In genomic region chr2:11074246-11074820, GRCh38 we compare ENCODE assay signal across 15 cellular contexts.
A peak's percentile ranks its signal among the peaks of the same experiment; 100 is the strongest.
DNase-seq lines count a peak whose midpoint lies in the region; FAIRE-seq and TF ChIP-seq lines count a peak whose summit lies in the region.
"Had no signal": no experiment of that assay in that cellular context is flagged by ENCODE, and none has a peak within 500 bp of the region (broad histone marks: within the 10 kb centered on the region; RNA-seq: fewer than 3 reads in every experiment).

No MANE protein-coding gene starts in this region.

- H3K36me3 ChIP-seq in ACC112 (ENCODE audit: insufficient read depth, low read length), result no peaks in the 10 kb centered on the region
- H3K36me3 ChIP-seq in astrocyte (ENCODE audit: insufficient read depth, low read length), result no peaks in the 10 kb centered on the region
- no peaks in the 10 kb centered on the region for H3K36me3 ChIP-seq in mesenchymal stem cell (ENCODE audit: control insufficient read depth in 1 of 2, insufficient read depth in 2 of 2, low read depth in 1 of 2, low read length in 2 of 2)

- FAIRE-seq in astrocyte (lab: Jason Lieb, UNC), result no peak
- FAIRE-seq: GM18507 had no signal

- H3K9ac ChIP-seq in astrocyte (ENCODE audit: low read length), result no peak overlapping the region
- H3K9ac ChIP-seq in mesenchymal stem cell (ENCODE audit: low read length), result no peak overlapping the region

- peak overlapping the region; percentile 91 to 96 for H3K18ac ChIP-seq in mesenchymal stem cell (ENCODE audit: low read depth in 1 of 2, low read length in 2 of 2)

- TF ChIP-seq CTCF in astrocyte (IDR thresholded peaks at IDR 0.05; ENCODE audit: insufficient read depth, low read depth, low read length), result no peak

- DNase-seq in NCI-H1694 (lab: John Stamatoyannopoulos, UW) (peak; percentile 44), NCI-H1694 treated with DMSO at 0.1 percent for 48 hours (lab: John Stamatoyannopoulos, UW) (no peak), astrocyte (ENCODE audit: low read depth) (no peak), mesenchymal stem cell (no peak), NCI-H1092 (lab: John Stamatoyannopoulos, UW) (no peak), NCI-H2107 (lab: John Stamatoyannopoulos, UW) (no peak)
- DNase-seq in activated naive CD4-positive, alpha-beta T cell treated with anti-CD3 and anti-CD28 coated beads, Interleukin-2, amount 50 U/mL, for 16 hours, result no peak
- DNase-seq: 8988T, C1 segment of cervical spinal cord, DMS 273 treated with DMSO at 0.1 percent for 48 hours, NCI-H2029 treated with DMSO at 0.1 percent for 48 hours, NCI-H526 treated with DMSO at 0.1 percent for 48 hours had no signal

- no peak overlapping the region for H2BK5ac ChIP-seq in mesenchymal stem cell (ENCODE audit: low read depth, low read length, poor library complexity, severe bottlenecking)

- H3K4me1 ChIP-seq in ACC112 (ENCODE audit: control insufficient read depth, insufficient read depth, low read length, unreplicated experiment) (peaks cover 16% of the 10 kb centered on the region), astrocyte (ENCODE audit: insufficient read depth, low read length) (no peaks in the 10 kb centered on the region), mesenchymal stem cell (ENCODE audit: control insufficient read depth, insufficient read depth, low read depth, low read length) (peaks cover 2% of the 10 kb centered on the region)

- WGBS in mesenchymal stem cell, result 91% methylated on average over 13 of the region's 13 CpGs

- peak overlapping the region; percentile 96 for H2BK15ac ChIP-seq in mesenchymal stem cell (ENCODE audit: low read depth, poor library complexity, severe bottlenecking)

- peaks cover 7% of the 10 kb centered on the region for H3K9me3 Mint-ChIP-seq in astrocyte (ENCODE audit: unreplicated experiment)
- H3K9me3 Mint-ChIP-seq: IgD-negative memory B cell had no signal

- no peak overlapping the region for H2AK5ac ChIP-seq in mesenchymal stem cell (ENCODE audit: low read length, severe bottlenecking)

- peak overlapping the region; percentile 81 to 98 for H2BK12ac ChIP-seq in mesenchymal stem cell (ENCODE audit: low read length in 2 of 2)

- H3K14ac ChIP-seq in mesenchymal stem cell (ENCODE audit: low read length in 2 of 2), result peak overlapping the region in 1 of 2 experiments; percentile 62

- H3K4me1 Mint-ChIP-seq in astrocyte (ENCODE audit: low read depth, unreplicated experiment), result peaks cover 7% of the 10 kb centered on the region

- H3K27me3 Mint-ChIP-seq in astrocyte (ENCODE audit: low read depth, unreplicated experiment), result peaks cover 9% of the 10 kb centered on the region

- peak overlapping the region; percentile 99 for H4K91ac ChIP-seq in mesenchymal stem cell (ENCODE audit: low read length)

- H4K8ac ChIP-seq in mesenchymal stem cell (ENCODE audit: low read length), result peak overlapping the region; percentile 90

- no peaks in the 10 kb centered on the region for H3K36me3 Mint-ChIP-seq in astrocyte (ENCODE audit: low read depth, unreplicated experiment)
- H3K36me3 Mint-ChIP-seq: IgD-negative memory B cell had no signal

- H3K79me1 ChIP-seq in mesenchymal stem cell (replicated peaks; ENCODE audit: low read length, poor library complexity, severe bottlenecking), result no peaks in the 10 kb centered on the region

- peak overlapping the region; percentile 86 for H2BK120ac ChIP-seq in mesenchymal stem cell (ENCODE audit: low read depth, low read length)

- H3K4me2 ChIP-seq in astrocyte (ENCODE audit: low read length) (peak overlapping the region; percentile 34), mesenchymal stem cell (ENCODE audit: low read length, poor library complexity, severe bottlenecking) (no peak overlapping the region)

- H4K20me1 ChIP-seq in astrocyte (ENCODE audit: insufficient read depth, low read length), result no peaks in the 10 kb centered on the region

- H3K4me3 Mint-ChIP-seq in astrocyte (ENCODE audit: unreplicated experiment), result no peak overlapping the region
- H3K4me3 Mint-ChIP-seq: IgD-negative memory B cell had no signal

- H3K4me3 ChIP-seq in ACC112 (ENCODE audit: low read depth, low read length) (no peak overlapping the region; the same call in 1 of the 2 replicates), astrocyte (ENCODE audit: insufficient read depth, low read depth, low read length) (no peak overlapping the region), mesenchymal stem cell (ENCODE audit: insufficient read depth in 1 of 2, low read depth in 1 of 2, low read length in 2 of 2) (no peak overlapping the region)

- H3K27me3 ChIP-seq in ACC112 (ENCODE audit: insufficient read depth, low read length) (no peaks in the 10 kb centered on the region), astrocyte (ENCODE audit: insufficient read depth, low read length) (no peaks in the 10 kb centered on the region), mesenchymal stem cell (ENCODE audit: control insufficient read depth in 1 of 2, insufficient read depth in 1 of 2, low read length in 2 of 2) (peaks cover 0 to 51% of the 10 kb centered on the region in 2 experiments)

- no peaks in the 10 kb centered on the region for H3K79me2 ChIP-seq in ACC112 (ENCODE audit: control insufficient read depth, insufficient read depth, low read length, unreplicated experiment)
- H3K79me2 ChIP-seq in astrocyte (ENCODE audit: insufficient read depth, low read length), result no peaks in the 10 kb centered on the region

- H3K4ac ChIP-seq in mesenchymal stem cell (ENCODE audit: low read depth in 1 of 2, low read length in 2 of 2), result peak overlapping the region; percentile 94

- H3K23ac ChIP-seq in mesenchymal stem cell (ENCODE audit: low read length in 2 of 2), result no peak overlapping the region

- H2AFZ ChIP-seq in ACC112 (ENCODE audit: low read length, unreplicated experiment) (peak overlapping the region; percentile 59), astrocyte (ENCODE audit: low read depth, low read length) (no peak overlapping the region), mesenchymal stem cell (ENCODE audit: low read depth, low read length) (peak overlapping the region; percentile 78)

- H3K9me3 ChIP-seq in astrocyte (ENCODE audit: insufficient read depth, low read depth, low read length), result no peaks in the 10 kb centered on the region
- H3K9me3 ChIP-seq in mesenchymal stem cell (ENCODE audit: control insufficient read depth, low read length), result no peaks in the 10 kb centered on the region

- H3K27ac ChIP-seq in ACC112 (ENCODE audit: low read depth, low read length), result no peak overlapping the region
- no peak overlapping the region for H3K27ac ChIP-seq in astrocyte (ENCODE audit: low read depth, low read length)
- no peak overlapping the region for H3K27ac ChIP-seq in mesenchymal stem cell (ENCODE audit: low read length, poor library complexity, severe bottlenecking)

- H3K27ac Mint-ChIP-seq in astrocyte (ENCODE audit: unreplicated experiment), result no peak overlapping the region
- H3K27ac Mint-ChIP-seq: IgD-negative memory B cell had no signal
